Comparison of ENCODE assay signal across 27 cellular contexts in the genomic region with DNA sequence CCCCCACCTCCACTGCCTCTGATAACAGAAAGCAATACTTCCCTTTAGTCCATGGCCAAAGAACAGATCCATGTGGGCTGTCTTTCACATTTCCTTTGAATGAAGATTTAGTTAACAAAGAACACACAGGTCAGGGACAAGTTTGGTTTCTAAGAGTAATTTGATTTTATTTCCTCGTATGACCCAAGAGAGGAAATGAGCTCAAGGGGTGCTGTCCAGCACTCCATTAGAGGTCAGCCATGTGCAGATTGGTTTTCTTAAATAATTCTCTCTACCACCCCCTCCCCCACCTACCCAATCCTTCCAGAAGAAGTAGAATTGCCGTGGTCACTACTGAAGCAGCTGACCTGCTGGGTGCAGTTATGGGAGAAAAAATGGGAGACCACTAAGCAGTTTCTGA.
"Had no signal": no experiment of that assay in that cellular context is flagged by ENCODE, and none has a peak within 500 bp of the region (broad histone marks: within the 10 kb centered on the region; RNA-seq: fewer than 3 reads in every experiment).

No MANE protein-coding gene starts in this region.

- H3K36me3 ChIP-seq: ascending aorta had no signal

- H3K36me3 Mint-ChIP-seq: activated CD8-positive, alpha-beta memory T cell treated with anti-CD3 and anti-CD28 coated beads, Interleukin-2, amount 10 ng/mL, durations not matched to agents 7 days and 5 days; activated naive CD4-positive, alpha-beta T cell treated with anti-CD3 and anti-CD28 coated beads, Interleukin-2, amount 50 U/mL, for 72 hours; T-cell had no signal

- H3K27me3 ChIP-seq: ascending aorta, body of pancreas had no signal

- H3K27ac Mint-ChIP-seq: activated B cell treated with CpG ODN at 0.5 μM for 24 hours; activated CD4-positive, alpha-beta T cell treated with anti-CD3 and anti-CD28 coated beads, Interleukin-2, amount 10 ng/mL, durations not matched to agents 24 days and 14 days; activated CD8-positive, alpha-beta memory T cell treated with anti-CD3 and anti-CD28 coated beads, Interleukin-2, amount 10 ng/mL, durations not matched to agents 7 days and 5 days; activated naive CD4-positive, alpha-beta T cell treated with anti-CD3 and anti-CD28 coated beads, Interleukin-2, amount 50 U/mL, for 72 hours; activated naive CD8-positive, alpha-beta T cell treated with anti-CD3 and anti-CD28 coated beads, Interleukin-2, amount 50 U/mL, for 24 hours; activated T-cell treated with anti-CD3 and anti-CD28 coated beads, Interleukin-2, amount 50 U/mL, for 24 hours; activated T-helper 1 cell treated with anti-CD3 and anti-CD28 coated beads, Interleukin-12 subunit alpha, Interleukin-12 subunit beta, Interleukin-2, Interleukin-4 antibody, amounts not matched to agents 30 ng/mL and 10 ng/mL and 1 ng/mL, durations not matched to agents 14 hours and 24 hours and 36 hours; T-cell had no signal

- H3K4me1 ChIP-seq: ascending aorta, body of pancreas had no signal

- DNase-seq: activated B cell treated with CpG ODN at 0.5 μM for 24 hours; activated CD4-positive, alpha-beta T cell treated with anti-CD3 and anti-CD28 coated beads for 1 hour; activated CD4-positive, alpha-beta T cell treated with anti-CD3 and anti-CD28 coated beads, Interleukin-2, amount 10 ng/mL, durations not matched to agents 24 days and 14 days; activated CD4-positive, alpha-beta T cell treated with anti-CD3 and anti-CD28 coated beads, Interleukin-2, amount 50 U/mL, for 48 hours; activated CD8-positive, alpha-beta memory T cell treated with anti-CD3 and anti-CD28 coated beads, Interleukin-2, amount 10 ng/mL, durations not matched to agents 7 days and 5 days; activated effector memory CD4-positive, alpha-beta T cell treated with anti-CD3 and anti-CD28 coated beads, Interleukin-2, amount 50 U/mL, for 16 hours; activated naive CD4-positive, alpha-beta T cell treated with Interleukin-2 at 50 U/mL for 16 hours; activated naive CD8-positive, alpha-beta T cell treated with anti-CD3 and anti-CD28 coated beads, Interleukin-2, amount 50 U/mL, for 24 hours; activated T-cell treated with anti-CD3 and anti-CD28 coated beads, Interleukin-2, amount 50 U/mL, for 24 hours; amniotic stem cell; body of pancreas; central memory CD4-positive, alpha-beta T cell; MM.1S; NCI-H1105 treated with DMSO at 0.1 percent for 48 hours; NCI-H1436 treated with DMSO at 0.1 percent for 48 hours; NCI-H187; NCI-H2081; NCI-H446; NCI-H524; PC-3; SHP77 treated with DMSO at 0.1 percent for 48 hours; T-cell; T-helper 2 cell; T1000 had no signal

- H3K4me1 Mint-ChIP-seq: activated CD4-positive, alpha-beta T cell treated with anti-CD3 and anti-CD28 coated beads, Interleukin-2, amount 10 ng/mL, durations not matched to agents 24 days and 14 days; activated naive CD8-positive, alpha-beta T cell treated with anti-CD3 and anti-CD28 coated beads, Interleukin-2, amount 50 U/mL, for 24 hours; T-cell had no signal

- ATAC-seq: activated CD8-positive, alpha-beta memory T cell treated with anti-CD3 and anti-CD28 coated beads, Interleukin-2, amount 10 ng/mL, durations not matched to agents 7 days and 5 days; activated naive CD4-positive, alpha-beta T cell treated with anti-CD3 and anti-CD28 coated beads, Interleukin-2, amount 50 U/mL, for 72 hours; activated naive CD8-positive, alpha-beta T cell treated with anti-CD3 and anti-CD28 coated beads, Interleukin-2, amount 50 U/mL, for 24 hours; body of pancreas; PC-3; T-cell had no signal

- H3K9me3 Mint-ChIP-seq: activated B cell treated with CpG ODN at 0.5 μM for 24 hours; activated CD4-positive, alpha-beta T cell treated with anti-CD3 and anti-CD28 coated beads, Interleukin-2, amount 10 ng/mL, durations not matched to agents 24 days and 14 days; activated naive CD4-positive, alpha-beta T cell treated with anti-CD3 and anti-CD28 coated beads, Interleukin-2, amount 50 U/mL, for 72 hours; activated naive CD8-positive, alpha-beta T cell treated with anti-CD3 and anti-CD28 coated beads, Interleukin-2, amount 50 U/mL, for 24 hours; activated T-cell treated with anti-CD3 and anti-CD28 coated beads, Interleukin-2, amount 50 U/mL, for 24 hours; activated T-helper 1 cell treated with anti-CD3 and anti-CD28 coated beads, Interleukin-12 subunit alpha, Interleukin-12 subunit beta, Interleukin-2, Interleukin-4 antibody, amounts not matched to agents 30 ng/mL and 10 ng/mL and 1 ng/mL, durations not matched to agents 14 hours and 24 hours and 36 hours; T-cell had no signal

- H3K27ac ChIP-seq: ascending aorta, body of pancreas had no signal

- H3K4me3 Mint-ChIP-seq: activated B cell treated with CpG ODN at 0.5 μM for 24 hours; activated CD4-positive, alpha-beta T cell treated with anti-CD3 and anti-CD28 coated beads, Interleukin-2, amount 10 ng/mL, durations not matched to agents 24 days and 14 days; activated CD8-positive, alpha-beta memory T cell treated with anti-CD3 and anti-CD28 coated beads, Interleukin-2, amount 10 ng/mL, durations not matched to agents 7 days and 5 days; activated naive CD8-positive, alpha-beta T cell treated with anti-CD3 and anti-CD28 coated beads, Interleukin-2, amount 50 U/mL, for 24 hours; activated T-cell treated with anti-CD3 and anti-CD28 coated beads, Interleukin-2, amount 50 U/mL, for 24 hours; activated T-helper 1 cell treated with anti-CD3 and anti-CD28 coated beads, Interleukin-12 subunit alpha, Interleukin-12 subunit beta, Interleukin-2, Interleukin-4 antibody, amounts not matched to agents 30 ng/mL and 10 ng/mL and 1 ng/mL, durations not matched to agents 14 hours and 24 hours and 36 hours; T-cell had no signal

- H3K4me3 ChIP-seq: ascending aorta, body of pancreas had no signal

- H3K27me3 Mint-ChIP-seq: activated T-cell treated with anti-CD3 and anti-CD28 coated beads, Interleukin-2, amount 50 U/mL, for 24 hours had no signal

- H3K9me3 ChIP-seq: ascending aorta, body of pancreas had no signal
